ENCODE assay signal across 1 cellular context in the genomic region with DNA sequence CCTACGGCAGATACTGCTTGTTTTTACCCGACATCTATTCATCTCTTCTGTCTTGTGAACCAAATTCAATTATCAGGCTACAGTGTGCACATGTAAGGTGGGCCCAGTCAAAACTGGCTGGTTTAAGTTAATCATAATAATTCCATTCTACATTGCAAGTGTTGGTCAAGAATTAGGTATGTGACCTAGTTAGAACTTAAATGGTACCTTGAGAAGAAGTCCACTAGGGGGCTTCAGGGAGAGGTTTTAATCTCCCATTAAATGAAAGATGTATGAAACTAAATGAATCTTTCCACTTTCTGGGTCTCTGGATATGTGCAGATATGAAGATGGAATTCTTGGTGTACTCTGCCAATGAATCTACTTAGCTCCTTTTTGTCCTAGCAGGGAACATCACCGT.
TF ChIP-seq lines count a peak whose summit lies in the region.

No MANE protein-coding gene starts in this region.

TF ChIP-seq in IMR-90, 13 proteins besides CTCF, POLR2A, EP300 and RAD21:
- TF ChIP-seq CEBPB (IDR thresholded peaks at IDR 0.05; ENCODE audit: low read depth, low read length) (peak; percentile 17; the same call in 1 of the 2 replicates), CHD1 (IDR thresholded peaks at IDR 0.05; ENCODE audit: low read depth, low read length) (no peak), USF2 (IDR thresholded peaks at IDR 0.05; ENCODE audit: low read depth, low read length) (no peak), RCOR1 (IDR thresholded peaks at IDR 0.05; ENCODE audit: insufficient replicate concordance, low read length) (no peak), NFE2L2 (IDR thresholded peaks at IDR 0.05; ENCODE audit: low read depth, low read length) (no peak), RFX5 (IDR thresholded peaks at IDR 0.05; ENCODE audit: low read depth, low read length) (no peak), MAZ (IDR thresholded peaks at IDR 0.05; ENCODE audit: borderline replicate concordance, low read depth, low read length) (no peak), SMC3 (IDR thresholded peaks at IDR 0.05; ENCODE audit: low read depth, low read length) (peak; percentile 61), BHLHE40 (IDR thresholded peaks at IDR 0.05; ENCODE audit: low read depth, low read length) (no peak)
- TF ChIP-seq, protein P1, sequence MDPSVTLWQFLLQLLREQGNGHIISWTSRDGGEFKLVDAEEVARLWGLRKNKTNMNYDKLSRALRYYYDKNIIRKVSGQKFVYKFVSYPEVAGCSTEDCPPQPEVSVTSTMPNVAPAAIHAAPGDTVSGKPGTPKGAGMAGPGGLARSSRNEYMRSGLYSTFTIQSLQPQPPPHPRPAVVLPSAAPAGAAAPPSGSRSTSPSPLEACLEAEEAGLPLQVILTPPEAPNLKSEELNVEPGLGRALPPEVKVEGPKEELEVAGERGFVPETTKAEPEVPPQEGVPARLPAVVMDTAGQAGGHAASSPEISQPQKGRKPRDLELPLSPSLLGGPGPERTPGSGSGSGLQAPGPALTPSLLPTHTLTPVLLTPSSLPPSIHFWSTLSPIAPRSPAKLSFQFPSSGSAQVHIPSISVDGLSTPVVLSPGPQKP (IDR thresholded peaks at IDR 0.05; ENCODE audit: borderline replicate concordance, low read depth, low read length), result no peak
